24 cellular contexts compared by ENCODE assay signal in the genomic region with DNA sequence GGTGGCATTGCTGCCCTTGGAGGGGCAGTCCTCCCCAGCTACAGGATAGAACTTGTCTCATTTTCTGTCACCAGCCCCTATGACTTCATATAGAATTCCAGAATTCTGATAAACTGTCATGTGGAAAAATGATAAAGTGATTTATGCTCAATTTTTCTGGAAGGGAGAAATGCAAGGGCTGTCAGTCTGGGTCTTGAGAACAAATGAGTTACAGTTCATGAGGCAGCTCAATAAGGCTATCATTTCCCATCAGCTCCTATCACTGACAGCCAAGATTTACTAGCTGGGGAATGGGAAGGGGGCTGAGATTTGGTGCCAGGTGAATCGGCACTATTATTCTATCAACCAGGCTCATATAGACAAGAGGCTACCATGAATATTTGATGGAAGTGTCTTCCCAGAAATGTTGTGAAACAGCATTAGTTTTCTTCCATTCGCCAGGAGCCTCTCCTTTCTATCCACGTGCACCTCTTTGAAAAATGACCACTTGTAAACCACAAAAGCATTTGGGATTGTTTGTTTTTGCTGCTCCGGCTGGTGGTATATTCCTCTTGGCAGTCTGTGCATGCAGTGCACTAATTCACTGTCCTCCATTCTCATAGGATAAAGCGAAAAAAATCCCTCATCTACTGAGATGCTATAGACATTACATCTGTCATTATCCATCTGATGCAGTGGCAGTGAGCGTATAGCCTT.
DNase-seq lines count a peak whose midpoint lies in the region; ATAC-seq and TF ChIP-seq lines count a peak whose summit lies in the region.
"Had no signal": no experiment of that assay in that cellular context is flagged by ENCODE, and none has a peak within 500 bp of the region (broad histone marks: within the 10 kb centered on the region; RNA-seq: fewer than 3 reads in every experiment).

No MANE protein-coding gene starts in this region.

- H3K4me1 ChIP-seq in HEK293 (ENCODE audit: control insufficient read depth, insufficient read depth, low read length) (peaks cover 10% of the 10 kb centered on the region), vagina (no peaks in the 10 kb centered on the region)
- H3K4me1 ChIP-seq: heart right ventricle, prostate gland, SJSA1 had no signal

- CTCF ChIA-PET in HEK293 (lab: Yijun Ruan, JAX): interaction anchor here (0.6 kb wide), 2 partner anchors 18 to 945 kb away, joined by 3 to 5 read pairs; no protein-coding TSS in a partner anchor
- CTCF ChIA-PET in RWPE1 (lab: Yijun Ruan, JAX): no interaction called here

- H3K36me3 ChIP-seq in HEK293 (ENCODE audit: control insufficient read depth in 2 of 2, insufficient read depth in 1 of 2, low read length in 2 of 2) (no peaks in the 10 kb centered on the region), SK-N-MC (ENCODE audit: insufficient read depth, low read length) (no peaks in the 10 kb centered on the region), vagina (no peaks in the 10 kb centered on the region)
- H3K36me3 ChIP-seq: heart right ventricle, prostate gland, SJSA1 had no signal

- no peak for ATAC-seq in GM21825 (IDR thresholded peaks at IDR 0.05; ENCODE audit: unreplicated experiment)
- ATAC-seq: activated naive CD8-positive, alpha-beta T cell treated with anti-CD3 and anti-CD28 coated beads, Interleukin-2, amount 50 U/mL, for 24 hours; heart right ventricle; K562; T-helper 17 cell had no signal

- no peak for DNase-seq in CD14-positive monocyte (ENCODE audit: low spot score)
- peak; percentile 94 for DNase-seq in NCI-H2107 treated with DMSO at 0.1 percent for 48 hours (lab: John Stamatoyannopoulos, UW; ENCODE audit: unreplicated experiment)
- no peak for DNase-seq in SK-N-MC (ENCODE audit: low read depth, low spot score)
- DNase-seq in NCI-H524 treated with DMSO at 0.1 percent for 48 hours (lab: John Stamatoyannopoulos, UW): no peak
- no peak for DNase-seq in vagina (ENCODE audit: extremely low spot score in 2 of 2)
- DNase-seq in RWPE1 (ENCODE audit: low spot score): no peak
- DNase-seq: activated CD4-positive, alpha-beta T cell treated with anti-CD3 and anti-CD28 coated beads, Interleukin-2, amount 50 U/mL, for 1 hour; activated CD8-positive, alpha-beta memory T cell treated with anti-CD3 and anti-CD28 coated beads, Interleukin-2, amount 50 U/mL, for 4 hours; activated naive CD8-positive, alpha-beta T cell treated with anti-CD3 and anti-CD28 coated beads, Interleukin-2, amount 50 U/mL, for 24 hours; dorsolateral prefrontal cortex; heart right ventricle; midbrain; NCI-H526; stimulated activated CD4-positive, alpha-beta T cell treated with anti-CD3 and anti-CD28 coated beads, Interleukin-1b, Interleukin-23, amount 100 ng/mL, for 48 hours; stimulated activated naive CD4-positive, alpha-beta T cell; T-helper 17 cell had no signal

- intact Hi-C loops in CD14-positive monocyte (cut with micrococcal nuclease) (no loop called here), vagina (cut with DNase I) (no loop called here)

- no peak overlapping the region for H3K27ac ChIP-seq in HEK293 (ENCODE audit: extremely low read depth, low read depth, low read length)
- H3K27ac ChIP-seq in SK-N-MC: peak overlapping the region; percentile 60; the same call in 1 of the 2 replicates
- no peak overlapping the region for H3K27ac ChIP-seq in vagina
- no peak overlapping the region for H3K27ac ChIP-seq in RWPE1
- H3K27ac ChIP-seq: C4-2B, dorsolateral prefrontal cortex, heart right ventricle, prostate gland, SJSA1, VCaP had no signal

- no peak overlapping the region for H3K4me3 ChIP-seq in HEK293 (ENCODE audit: low read depth, low read length)
- no peak overlapping the region for H3K4me3 ChIP-seq in SK-N-MC
- no peak overlapping the region for H3K4me3 ChIP-seq in vagina
- H3K4me3 ChIP-seq: dorsolateral prefrontal cortex, heart right ventricle, K562, prostate gland, SJSA1 had no signal

- no peak overlapping the region for H3K9ac ChIP-seq in SK-N-MC (ENCODE audit: insufficient read length)

- no peaks in the 10 kb centered on the region for H3K36me3 Mint-ChIP-seq in CD14-positive monocyte

- peaks cover 38% of the 10 kb centered on the region for H3K4me1 Mint-ChIP-seq in CD14-positive monocyte
- H3K4me1 Mint-ChIP-seq: activated naive CD8-positive, alpha-beta T cell treated with anti-CD3 and anti-CD28 coated beads, Interleukin-2, amount 50 U/mL, for 24 hours; neural crest cell; T-helper 17 cell had no signal

- peaks cover 0 to 3% (median 0%) of the 10 kb centered on the region in 7 donors for H3K9me3 Mint-ChIP-seq in CD14-positive monocyte
- H3K9me3 Mint-ChIP-seq: neural crest cell had no signal

- no peak overlapping the region for H3K4me3 Mint-ChIP-seq in CD14-positive monocyte
- H3K4me3 Mint-ChIP-seq: activated naive CD8-positive, alpha-beta T cell treated with anti-CD3 and anti-CD28 coated beads, Interleukin-2, amount 50 U/mL, for 24 hours; neural crest cell; T-helper 17 cell had no signal

- H3K27me3 ChIP-seq in vagina: no peaks in the 10 kb centered on the region
- H3K27me3 ChIP-seq: dorsolateral prefrontal cortex, heart right ventricle, SJSA1 had no signal

- peak overlapping the region in 4 of 7 donors; percentile 51 to 82 (median 76) for H3K27ac Mint-ChIP-seq in CD14-positive monocyte
- H3K27ac Mint-ChIP-seq: activated naive CD8-positive, alpha-beta T cell treated with anti-CD3 and anti-CD28 coated beads, Interleukin-2, amount 50 U/mL, for 24 hours; T-helper 17 cell had no signal

- POLR2A ChIA-PET in HEK293 (lab: Yijun Ruan, JAX): no interaction called here
- POLR2A ChIA-PET in RWPE1 (lab: Yijun Ruan, JAX; ENCODE audit: low non-redundant PET): no interaction called here

- peaks cover 0 to 3% (median 2%) of the 10 kb centered on the region in 3 donors for H3K27me3 Mint-ChIP-seq in CD14-positive monocyte (ENCODE audit: low read depth in 3 of 3)
- H3K27me3 Mint-ChIP-seq: activated naive CD8-positive, alpha-beta T cell treated with anti-CD3 and anti-CD28 coated beads, Interleukin-2, amount 50 U/mL, for 24 hours; T-helper 17 cell had no signal

- H3K9me3 ChIP-seq in HEK293 (ENCODE audit: control insufficient read depth, insufficient read depth, low read depth, low read length) (no peaks in the 10 kb centered on the region), SK-N-MC (ENCODE audit: low read depth, low read length) (no peaks in the 10 kb centered on the region), vagina (no peaks in the 10 kb centered on the region)
- H3K9me3 ChIP-seq: heart right ventricle, prostate gland, SJSA1 had no signal

- TF ChIP-seq CTCF in CD14-positive monocyte (IDR thresholded peaks at IDR 0.05) (no peak), HEK293 (tag by site-specific recombination; IDR thresholded peaks at IDR 0.05) (no peak), vagina (IDR thresholded peaks at IDR 0.05) (no peak), RWPE1 (conservative IDR thresholded peaks at IDR 0.05; ENCODE audit: low read depth) (no peak)

- TF ChIP-seq POLR2A in vagina (IDR thresholded peaks at IDR 0.05): no peak

TF ChIP-seq in HEK293, 187 proteins besides CTCF, POLR2A, EP300 and RAD21 (continues in another document):
- TF ChIP-seq GLI2 (tag by site-specific recombination; IDR thresholded peaks at IDR 0.05; ENCODE audit: borderline replicate concordance, low read depth) (no peak), PRDM10 (tag by site-specific recombination; IDR thresholded peaks at IDR 0.05) (peak; percentile 83), ZBTB44 (tag by site-specific recombination; IDR thresholded peaks at IDR 0.05) (peak; percentile 60; the same call in 1 of the 2 replicates), OSR2 (tag by site-specific recombination; IDR thresholded peaks at IDR 0.05) (peak; percentile 58; the same call in 1 of the 2 replicates), FEZF1 (tag by site-specific recombination; IDR thresholded peaks at IDR 0.05) (peak; percentile 74), ZNF561 (tag by site-specific recombination; IDR thresholded peaks at IDR 0.05; ENCODE audit: borderline replicate concordance) (0 out of 2 replicates have a peak, but pooled peaks have one; percentile 21), TRIM28 (IDR thresholded peaks at IDR 0.05; ENCODE audit: borderline replicate concordance, low read length) (peak; percentile 54; the same call in 1 of the 2 replicates), ZNF843 (tag by site-specific recombination; IDR thresholded peaks at IDR 0.05) (0 out of 2 replicates have a peak, but pooled peaks have one; percentile 12)
